ENCODE assay signal across 1 cellular context in genomic region chr4:173935622-173936405, GRCh38.
TF ChIP-seq lines count a peak whose summit lies in the region.

No MANE protein-coding gene starts in this region.

TF ChIP-seq in GM23338, 12 proteins besides CTCF, POLR2A, EP300 and RAD21 (continued from another document):
- no peak for TF ChIP-seq ZNF462 (CRISPR knock-in tag; IDR thresholded peaks at IDR 0.05)
- TF ChIP-seq REST (IDR thresholded peaks at IDR 0.05; ENCODE audit: unreplicated experiment): no peak
- TF ChIP-seq STAT1 (IDR thresholded peaks at IDR 0.05; ENCODE audit: unreplicated experiment): no peak
- TF ChIP-seq ZNF114 (CRISPR knock-in tag; IDR thresholded peaks at IDR 0.05): no peak
